In the genomic region with DNA sequence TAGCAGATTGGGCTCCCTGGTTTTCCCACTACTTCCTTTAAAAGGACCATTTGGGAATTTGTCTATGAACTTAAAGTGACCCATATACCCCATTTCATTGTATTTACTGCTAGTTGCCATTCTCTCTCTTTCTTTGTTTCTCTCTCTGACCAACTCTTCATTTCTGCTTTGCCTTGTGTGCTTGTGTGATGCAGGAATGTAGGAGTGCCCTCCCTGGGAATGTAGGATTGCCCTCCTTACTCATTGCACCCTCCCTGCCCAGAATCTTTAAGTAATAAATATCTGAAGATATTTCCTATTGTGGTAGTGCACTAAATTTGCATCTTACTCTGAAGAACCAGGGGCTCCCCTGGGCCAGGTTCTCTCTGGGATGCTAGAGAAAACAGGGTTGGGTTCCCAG, we compare ENCODE assay signal across 10 cellular contexts. TPM values are rescaled to one million over a fixed set of nuclear protein-coding genes. Genes with fewer than 3 reads are reported as not detected.
"Had no signal": no experiment of that assay in that cellular context is flagged by ENCODE, and none has a peak within 500 bp of the region (broad histone marks: within the 10 kb centered on the region; RNA-seq: fewer than 3 reads in every experiment).

No MANE protein-coding gene starts in this region.

- H3K4me1 ChIP-seq: HAP-1 had no signal

- DNase-seq: GM23248, H7, HFFc6, IMR-90, KG1 had no signal

- H3K4me3 ChIP-seq: GM23248, HAP-1, K562 had no signal

- ATAC-seq: HCT116, K562 had no signal

- H3K27ac ChIP-seq: GM23248 had no signal

- H3K36me3 ChIP-seq: HAP-1 had no signal

- FAIRE-seq: HTR-8/SVneo, K562 had no signal

- H3K9me3 ChIP-seq: HAP-1 had no signal

- H2AFZ ChIP-seq: GM23248 had no signal

- H3K9ac ChIP-seq: GM23248 had no signal

RNA-seq across cellular contexts. Expression of a gene that starts 47.3 kb away (rescaled TPM):
- total RNA-seq: HFFc6, HT-29, IMR-90, K562 had no signal
